9 cellular contexts compared by ENCODE assay signal in the genomic region with DNA sequence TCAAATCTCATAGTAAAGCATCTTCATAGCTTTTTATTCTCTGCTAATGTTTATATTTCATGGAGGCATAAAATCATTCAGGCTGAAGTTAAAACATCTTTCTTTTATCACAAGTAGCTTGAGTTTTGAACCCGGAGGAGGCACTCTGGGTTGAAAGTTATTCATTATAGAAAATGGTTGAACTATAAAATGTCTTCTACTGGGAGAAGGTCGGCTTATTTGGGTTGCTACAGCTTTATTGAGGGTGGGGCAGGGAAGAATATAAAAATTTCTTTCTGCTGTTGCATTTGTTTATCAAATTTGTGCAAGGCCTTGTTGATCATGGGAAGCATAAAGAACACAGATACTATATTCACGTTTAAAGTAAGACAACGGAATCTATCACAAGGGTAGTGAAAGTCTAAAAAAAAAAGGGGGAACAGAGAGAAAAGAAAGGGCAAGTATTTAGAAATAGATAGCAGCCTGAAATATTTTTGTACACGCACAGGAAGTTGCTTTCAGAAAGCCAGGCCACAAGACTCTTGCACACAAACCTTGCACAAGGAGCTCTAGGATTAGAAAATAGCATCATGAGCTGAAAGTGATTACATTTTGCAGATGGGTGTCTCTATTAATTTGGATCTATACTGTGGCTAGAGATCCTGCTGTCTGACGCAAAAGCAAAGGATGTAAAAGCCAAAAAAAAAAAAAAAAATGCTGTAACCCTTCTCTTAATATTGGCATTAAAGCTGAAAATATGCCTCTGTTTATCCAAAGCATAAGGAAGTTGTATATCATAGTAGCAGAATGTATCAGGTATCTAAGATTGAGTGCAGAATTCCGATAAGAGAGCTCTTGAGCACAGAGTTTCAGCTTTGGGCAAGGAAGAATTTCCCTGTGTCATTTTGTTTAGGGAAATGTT. TPM values are rescaled to one million over a fixed set of nuclear protein-coding genes. Genes with fewer than 3 reads are reported as not detected.
A peak's percentile ranks its signal among the peaks of the same experiment; 100 is the strongest.
DNase-seq lines count a peak whose midpoint lies in the region; ATAC-seq, FAIRE-seq and TF ChIP-seq lines count a peak whose summit lies in the region.
"Had no signal": no experiment of that assay in that cellular context is flagged by ENCODE, and none has a peak within 500 bp of the region (broad histone marks: within the 10 kb centered on the region; RNA-seq: fewer than 3 reads in every experiment).

No MANE protein-coding gene starts in this region.

- peak overlapping the region; percentile 84 for H3K27ac Mint-ChIP-seq in activated T-cell treated with anti-CD3 and anti-CD28 coated beads, Interleukin-2, amount 50 U/mL, for 24 hours

- H3K4me3 ChIP-seq in Karpas-422 (ENCODE audit: low read length) = no peak overlapping the region
- no peak overlapping the region for H3K4me3 ChIP-seq in K562
- no peak overlapping the region for H3K4me3 ChIP-seq in stomach
- H3K4me3 ChIP-seq in psoas muscle = no peak overlapping the region

- DNase-seq in activated T-cell treated with anti-CD3 and anti-CD28 coated beads, Interleukin-2, amount 50 U/mL, for 24 hours = no peak
- DNase-seq in activated T-cell treated with anti-CD3 and anti-CD28 coated beads, Interleukin-2, amount 50 U/mL, for 48 hours = no peak
- peak; percentile 59 for DNase-seq in Karpas-422
- DNase-seq in K562 (ENCODE audit: extremely low read depth in 1 of 4, low spot score in 3 of 4) = no peak
- no peak for DNase-seq in stomach
- DNase-seq in psoas muscle = no peak
- no peak for DNase-seq in DMS114 treated with DMSO at 0.1 percent for 48 hours (lab: John Stamatoyannopoulos, UW; ENCODE audit: unreplicated experiment)
- DNase-seq: foreskin keratinocyte had no signal

- no peaks in the 10 kb centered on the region for H3K79me2 ChIP-seq in Karpas-422 (ENCODE audit: low read length)
- H3K79me2 ChIP-seq in K562 (ENCODE audit: control insufficient read depth, insufficient read depth, low read length) = no peaks in the 10 kb centered on the region

- H3K9me1 ChIP-seq in K562 (ENCODE audit: control insufficient read depth, insufficient read depth, low read length) = no peaks in the 10 kb centered on the region

- no peaks in the 10 kb centered on the region for H3K36me3 ChIP-seq in Karpas-422 (ENCODE audit: insufficient read depth, low read length)
- H3K36me3 ChIP-seq in K562 (ENCODE audit: control insufficient read depth, insufficient read depth, low read length) = no peaks in the 10 kb centered on the region
- H3K36me3 ChIP-seq in stomach = no peaks in the 10 kb centered on the region
- H3K36me3 ChIP-seq in psoas muscle (ENCODE audit: insufficient read depth in 1 of 2, low read depth in 1 of 2) = no peaks in the 10 kb centered on the region

- no peak for TF ChIP-seq RAD21 in K562 (CRISPR knock-in tag; conservative IDR thresholded peaks at IDR 0.05 in 1 of 2, IDR thresholded peaks at IDR 0.05 in 1 of 2)

- H3K27ac ChIP-seq in Karpas-422 (ENCODE audit: low read length) (no peak overlapping the region), K562 (ENCODE audit: extremely low read depth, low read depth, low read length) (no peak overlapping the region), stomach (peak overlapping the region in 3 of 5 donors; percentile 20 to 64 (median 52)), psoas muscle (no peak overlapping the region)
- H3K27ac ChIP-seq: foreskin keratinocyte had no signal

- H4K20me1 ChIP-seq in Karpas-422 (ENCODE audit: insufficient read depth, low read depth, low read length) (no peaks in the 10 kb centered on the region), K562 (replicated peaks; ENCODE audit: control insufficient read depth, insufficient read depth, low read length) (no peaks in the 10 kb centered on the region)

- CTCF ChIA-PET in K562 (lab: Yijun Ruan, JAX; ENCODE audit: low intra/inter-chr PET ratio) = no interaction called here

- no peaks in the 10 kb centered on the region for H3K36me3 Mint-ChIP-seq in activated T-cell treated with anti-CD3 and anti-CD28 coated beads, Interleukin-2, amount 50 U/mL, for 24 hours (ENCODE audit: low read depth)

- peaks cover 88% of the 10 kb centered on the region for H3K4me1 Mint-ChIP-seq in activated T-cell treated with anti-CD3 and anti-CD28 coated beads, Interleukin-2, amount 50 U/mL, for 24 hours (ENCODE audit: low read depth)

- ATAC-seq in K562 (no peak), psoas muscle (no peak), GM18519 (IDR thresholded peaks at IDR 0.05; ENCODE audit: low FRiP score, unreplicated experiment) (no peak)
- ATAC-seq: foreskin keratinocyte had no signal

- no peak for FAIRE-seq in K562 (lab: Jason Lieb, UNC)

- in situ Hi-C loops in K562 (cut with MboI) = no loop called here

- H3K9me2 ChIP-seq in Karpas-422 (replicated peaks; ENCODE audit: insufficient read depth, low read length) = no peaks in the 10 kb centered on the region

- peak overlapping the region; percentile 2 for H3K4me2 ChIP-seq in Karpas-422 (ENCODE audit: low read depth, low read length, poor library complexity, severe bottlenecking)
- no peak overlapping the region for H3K4me2 ChIP-seq in K562 (ENCODE audit: insufficient read depth, low read length)

- H3K9me3 ChIP-seq in Karpas-422 (ENCODE audit: low read length) (no peaks in the 10 kb centered on the region), K562 (replicated peaks; ENCODE audit: control insufficient read depth, insufficient read depth, low read depth, low read length) (no peaks in the 10 kb centered on the region), stomach (no peaks in the 10 kb centered on the region), psoas muscle (no peaks in the 10 kb centered on the region)

- H2AFZ ChIP-seq in Karpas-422 (ENCODE audit: low read length) (peak overlapping the region; percentile 41; the same call in 1 of the 2 replicates), K562 (ENCODE audit: low read depth, low read length) (peak overlapping the region; percentile 27)

- TF ChIP-seq POLR2A in K562 (conservative IDR thresholded peaks at IDR 0.05) = no peak
- no peak for TF ChIP-seq POLR2A in stomach (IDR thresholded peaks at IDR 0.05)

- no peaks in the 10 kb centered on the region for H3K9me3 Mint-ChIP-seq in activated T-cell treated with anti-CD3 and anti-CD28 coated beads, Interleukin-2, amount 50 U/mL, for 24 hours

- POLR2A ChIA-PET in K562 (lab: Yijun Ruan, JAX) = interaction anchor here (0.5 to 1.5 kb wide), 3 partner anchors 9 to 113 kb away, joined by 3 to 4 read pairs (median 3); no protein-coding TSS in a partner anchor

- peak overlapping the region; percentile 53 for H3K4me3 Mint-ChIP-seq in activated T-cell treated with anti-CD3 and anti-CD28 coated beads, Interleukin-2, amount 50 U/mL, for 24 hours

- H3K4me1 ChIP-seq in Karpas-422 (ENCODE audit: low read length) = peaks cover 22% of the 10 kb centered on the region
- H3K4me1 ChIP-seq in K562 (replicated peaks in 1 of 2; ENCODE audit: control insufficient read depth in 2 of 2, insufficient read depth in 2 of 2, low read length in 2 of 2) = peaks cover 0 to 6% of the 10 kb centered on the region in 2 experiments; a peak in 3 of 5 replicates
- peaks cover 0 to 53% (median 24%) of the 10 kb centered on the region in 4 donors for H3K4me1 ChIP-seq in stomach
- H3K4me1 ChIP-seq in psoas muscle = no peaks in the 10 kb centered on the region
- H3K4me1 ChIP-seq: foreskin keratinocyte had no signal

- H3K9ac ChIP-seq in Karpas-422 (ENCODE audit: low read length) (no peak overlapping the region), K562 (ENCODE audit: insufficient read depth in 1 of 2, low read depth in 2 of 2, low read length in 2 of 2) (no peak overlapping the region)

- no TSS peak for BruUV-seq in K562 (replicated peaks; lab: Mats Ljungman, UMichigan)

- H3K27me3 ChIP-seq in Karpas-422 (ENCODE audit: low read length) = no peaks in the 10 kb centered on the region
- no peaks in the 10 kb centered on the region for H3K27me3 ChIP-seq in K562 (ENCODE audit: control insufficient read depth in 2 of 2, insufficient read depth in 2 of 2, low read length in 2 of 2)
- no peaks in the 10 kb centered on the region for H3K27me3 ChIP-seq in stomach
- H3K27me3 ChIP-seq in psoas muscle (ENCODE audit: insufficient read depth in 3 of 3, low read length in 2 of 3) = peaks cover 0 to 11% (median 0%) of the 10 kb centered on the region in 3 donors
- H3K27me3 ChIP-seq: foreskin keratinocyte had no signal

- TF ChIP-seq CTCF in K562 (IDR thresholded peaks at IDR 0.05 in 2 of 3, conservative IDR thresholded peaks at IDR 0.05 in 1 of 3; ENCODE audit: insufficient read depth in 2 of 3, low read depth in 1 of 3, low read length in 3 of 3) (no peak), stomach (IDR thresholded peaks at IDR 0.05) (no peak), psoas muscle (IDR thresholded peaks at IDR 0.05) (no peak)

- TF ChIP-seq EP300 in K562 (IDR thresholded peaks at IDR 0.05; ENCODE audit: low read length) (no peak), stomach (IDR thresholded peaks at IDR 0.05) (no peak)

- 25% methylated on average over 6 of the region's 7 CpGs for WGBS in K562 (ENCODE audit: insufficient coverage, low coverage, missing lambda C conversion rate)
- 24 to 47% (median 38%) methylated on average over 7 of the region's 7 CpGs for WGBS in stomach, 5 donors
- 72 to 76% (median 75%) methylated on average over 7 of the region's 7 CpGs for WGBS in psoas muscle, 3 donors

- H3K27me3 Mint-ChIP-seq in activated T-cell treated with anti-CD3 and anti-CD28 coated beads, Interleukin-2, amount 50 U/mL, for 24 hours = peaks cover 72% of the 10 kb centered on the region

- intact Hi-C loops in K562 (cut with micrococcal nuclease) = no loop called here
- intact Hi-C loops in stomach (cut with DNase I; ENCODE audit: low total_unique reads) = no loop called here
- intact Hi-C loops in psoas muscle (cut with DNase I) = no loop called here

RNA-seq across cellular contexts. Expression of gene FAM9C, which starts 37.2 kb away (rescaled TPM):
- total RNA-seq in Karpas-422 (2014; rRNA removed; shearing (Covaris generic); ENCODE audit: low replicate concordance) = not detected in 2 replicates
- not detected in 2 replicates for total RNA-seq in K562 (2011; cell fraction: chromatin; rRNA removed; ENCODE audit: low replicate concordance)
- not detected in 2 replicates for total RNA-seq in K562 (2011; cell fraction: nucleolus; rRNA removed)
- total RNA-seq in K562 (2011; cell fraction: nucleoplasm; rRNA removed) = not detected in 2 replicates
- total RNA-seq in K562 (2014; rRNA removed) = not detected in 2 replicates
- total RNA-seq in K562 (2014; rRNA removed; fragmentation: Illumina TruSeq; extraction: Trizol) = not detected in 2 replicates
- total RNA-seq in K562 (2015; rRNA removed; fragmentation: Illumina TruSeq; extraction: Trizol) = not detected in 2 replicates
- total RNA-seq in K562 (2021) = not detected in 2 replicates
- polyA plus RNA-seq in K562 (2011; rRNA removed) = not detected in 2 replicates
- polyA plus RNA-seq in K562 (2011; cell fraction: cytosol; rRNA removed) = not detected in 2 replicates
- not detected in 2 replicates for polyA plus RNA-seq in K562 (2011; cell fraction: nucleus; rRNA removed)
- polyA plus RNA-seq in K562 (2012) = not detected in 2 replicates
- not detected in 2 replicates for polyA plus RNA-seq in K562 (2014; fragmentation: Illumina TruSeq; extraction: Trizol)
- polyA plus RNA-seq in K562 (2014; fragmentation: Nextera tagmentation; extraction: Ambion mirVana) = not detected
- not detected in 2 replicates for polyA plus RNA-seq in K562 (2014; rRNA removed)
- not detected in 2 replicates for polyA minus RNA-seq in K562 (2011; rRNA and poly(A)+ RNA removed)
- not detected in 2 replicates for polyA minus RNA-seq in K562 (2011; cell fraction: cytosol; rRNA and poly(A)+ RNA removed)
- not detected in 2 replicates for polyA minus RNA-seq in K562 (2011; cell fraction: nucleus; rRNA and poly(A)+ RNA removed)
- total RNA-seq in stomach = under 1 TPM in 1 of 5 donors, not detected in 4; 0.18 TPM
- polyA plus RNA-seq in stomach = under 1 TPM in 1 of 3 donors, not detected in 2; 0.31 TPM
- under 1 TPM in 1 of 4 donors, not detected in 3; 0.04 TPM for total RNA-seq in psoas muscle
- polyA plus RNA-seq in psoas muscle = not detected
- total RNA-seq: foreskin keratinocyte had no signal
- polyA plus RNA-seq: foreskin keratinocyte had no signal

Comparison
In these comparisons a context has a peak if more than half of its experiments do, and no peak if none do; other contexts are left out.
1. H3K27ac ChIP-seq: peak in stomach (3 of 5); none in Karpas-422 (single experiment), K562 (single experiment) and psoas muscle (single experiment).